In the genomic region with DNA sequence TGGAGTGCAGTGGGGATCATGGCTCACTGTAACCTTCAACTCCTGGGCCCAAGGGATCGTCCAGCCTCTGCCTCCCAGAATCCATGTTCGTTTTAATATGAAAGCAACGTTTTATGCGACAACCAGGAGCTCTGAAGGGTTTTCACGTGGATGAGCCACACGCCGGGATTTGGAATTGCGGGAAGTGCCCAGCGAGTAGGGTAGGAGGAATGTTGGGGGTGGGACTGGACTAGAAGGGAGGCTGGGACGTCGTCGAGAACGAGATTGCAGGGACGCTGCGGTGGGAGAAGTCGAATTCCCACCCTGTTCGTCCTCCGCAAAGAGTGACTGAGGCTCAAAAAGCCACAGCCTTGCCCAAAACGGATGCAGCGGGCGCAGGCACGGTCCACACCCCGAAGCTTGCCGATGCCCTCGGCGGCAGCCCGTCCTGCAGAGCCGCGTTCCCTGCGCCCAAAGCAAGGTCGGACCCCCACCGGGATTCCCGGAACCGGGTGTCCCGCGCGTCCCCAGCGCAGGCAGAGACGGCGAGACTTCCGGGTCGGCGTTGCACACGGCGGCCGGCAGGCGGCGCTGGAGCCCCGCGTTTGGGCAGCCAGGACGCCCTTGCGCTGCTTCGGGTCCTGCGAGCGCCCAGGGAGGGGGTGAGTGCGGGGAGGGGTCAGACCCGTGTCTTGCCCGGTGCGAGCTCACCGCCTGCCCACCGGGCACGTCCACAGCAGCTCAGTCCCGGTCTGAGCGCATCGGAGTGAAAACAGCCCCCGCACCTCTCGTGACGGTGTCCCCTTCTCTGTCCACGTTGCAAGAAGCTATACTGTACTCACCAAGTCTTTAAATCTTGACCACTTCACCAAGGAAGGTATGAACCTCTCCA, we compare ENCODE assay signal across 8 cellular contexts.
DNase-seq lines count a peak whose midpoint lies in the region; ATAC-seq and TF ChIP-seq lines count a peak whose summit lies in the region.

No MANE protein-coding gene starts in this region.

- H3K4me2 ChIP-seq in trophoblast cell (ENCODE audit: low read length): peak overlapping the region; percentile 72

- peak overlapping the region; percentile 66 for H3K4me3 ChIP-seq in LNCaP clone FGC (ENCODE audit: low read depth, low read length)
- peak overlapping the region; percentile 78 for H3K4me3 ChIP-seq in trophoblast cell (ENCODE audit: low read depth, low read length)
- peak overlapping the region; percentile 49 to 70 (median 59) for H3K4me3 ChIP-seq in transverse colon

- H2AK5ac ChIP-seq in trophoblast cell (ENCODE audit: low read length): no peak overlapping the region

- peak overlapping the region; percentile 16 for H3K4ac ChIP-seq in trophoblast cell (ENCODE audit: low read depth, low read length)

- in situ Hi-C loops in transverse colon (cut with MboI; ENCODE audit: low pct_ligation_motif_present in 1 of 4, low pct_unique_long_range_greater_than_20kb in 1 of 4, low sequenced_read_pairs in 3 of 4): loop anchor here in 3 of 4 donors (10.0 to 25.0 kb wide), 3 partner anchors 125 to 413 kb away; a partner anchor contains a TSS

- H4K8ac ChIP-seq in trophoblast cell (ENCODE audit: low read depth, low read length): peak overlapping the region; percentile 93

- peak overlapping the region; percentile 50 for H2BK120ac ChIP-seq in trophoblast cell (ENCODE audit: insufficient read depth, low read length, poor library complexity)

- H3K36me3 Mint-ChIP-seq in activated naive CD8-positive, alpha-beta T cell treated with anti-CD3 and anti-CD28 coated beads for 36 hours: no peaks in the 10 kb centered on the region

- no peak for TF ChIP-seq EP300 in transverse colon (IDR thresholded peaks at IDR 0.05; ENCODE audit: low read depth)

- H3K23ac ChIP-seq in trophoblast cell (ENCODE audit: low read length): no peak overlapping the region

- H3K27me3 ChIP-seq in trophoblast cell (ENCODE audit: insufficient read depth, low read length) (no peaks in the 10 kb centered on the region), transverse colon (no peaks in the 10 kb centered on the region)

- peak overlapping the region; percentile 81 for H4K12ac ChIP-seq in trophoblast cell (ENCODE audit: low read depth, low read length)

- H2BK12ac ChIP-seq in trophoblast cell (ENCODE audit: low read length): no peak overlapping the region

- peak overlapping the region; percentile 74 for H3K27ac Mint-ChIP-seq in activated naive CD8-positive, alpha-beta T cell treated with anti-CD3 and anti-CD28 coated beads for 36 hours

- H4K91ac ChIP-seq in trophoblast cell (ENCODE audit: low read depth, low read length): peak overlapping the region; percentile 58

- H3K9me3 Mint-ChIP-seq in activated naive CD8-positive, alpha-beta T cell treated with anti-CD3 and anti-CD28 coated beads for 36 hours: no peaks in the 10 kb centered on the region

- peaks cover 6% of the 10 kb centered on the region for H3K4me1 Mint-ChIP-seq in activated naive CD8-positive, alpha-beta T cell treated with anti-CD3 and anti-CD28 coated beads for 36 hours

- TF ChIP-seq CTCF in LNCaP clone FGC (IDR thresholded peaks at IDR 0.05; ENCODE audit: control insufficient read depth, extremely low read depth, insufficient read depth): peak; percentile 99
- peak; percentile 92 to 99 (median 99) for TF ChIP-seq CTCF in transverse colon (IDR thresholded peaks at IDR 0.05)

- H3K18ac ChIP-seq in trophoblast cell (ENCODE audit: low read length): peak overlapping the region; percentile 96

- intact Hi-C loops in cardiac septum (cut with DNase I): loop anchor here (2.0 kb wide), 2 partner anchors 31 to 125 kb away; no protein-coding TSS in a partner anchor
- intact Hi-C loops in transverse colon (cut with DNase I; ENCODE audit: low total_unique reads): no loop called here

- peak overlapping the region; percentile 77 for H3K4me3 Mint-ChIP-seq in activated naive CD8-positive, alpha-beta T cell treated with anti-CD3 and anti-CD28 coated beads for 36 hours

- peak overlapping the region; percentile 93 for H3K14ac ChIP-seq in trophoblast cell (ENCODE audit: low read length)

- H3K9me3 ChIP-seq in ES-I3 (ENCODE audit: control insufficient read depth, insufficient read depth, low read length) (no peaks in the 10 kb centered on the region), trophoblast cell (ENCODE audit: insufficient read depth, low read depth, low read length) (no peaks in the 10 kb centered on the region), transverse colon (no peaks in the 10 kb centered on the region)

- H3K79me1 ChIP-seq in trophoblast cell (ENCODE audit: low read length): peaks cover 5% of the 10 kb centered on the region

- WGBS in trophoblast cell (ENCODE audit: extremely low coverage, insufficient coverage, insufficient read length): no CpG with 5 or more reads among the region's 69 CpGs
- WGBS in transverse colon (ENCODE audit: low coverage in 1 of 2), 2 donors: 0 to 1% methylated on average over 17 to 42 of the region's 69 CpGs

- H2BK5ac ChIP-seq in trophoblast cell (ENCODE audit: low read depth, low read length, poor library complexity): peak overlapping the region; percentile 35

- DNase-seq in LNCaP clone FGC (ENCODE audit: low read depth) (peak; percentile 13), SKM-1 treated with dmso at 0.1 percent for 144 hours (lab: John Stamatoyannopoulos, UW; ENCODE audit: unreplicated experiment) (peak; percentile 58), cardiac septum (ENCODE audit: low spot score) (peak; percentile 93), trophoblast cell (peak; percentile 51 to 85), transverse colon (peak; percentile 84)
- peak; percentile 82 for DNase-seq in activated naive CD8-positive, alpha-beta T cell treated with anti-CD3 and anti-CD28 coated beads for 36 hours

- H3K9ac ChIP-seq in ES-I3 (ENCODE audit: low read depth, low read length) (peak overlapping the region; percentile 77), trophoblast cell (ENCODE audit: low read length) (peak overlapping the region; percentile 57)

- H3K4me1 ChIP-seq in ES-I3 (ENCODE audit: insufficient read depth, low read length): no peaks in the 10 kb centered on the region
- H3K4me1 ChIP-seq in trophoblast cell (ENCODE audit: control insufficient read depth in 1 of 2, insufficient read depth in 2 of 2, low read length in 2 of 2): no peaks in the 10 kb centered on the region
- peaks cover 3 to 13% (median 7%) of the 10 kb centered on the region in 4 donors for H3K4me1 ChIP-seq in transverse colon

- H2AFZ ChIP-seq in trophoblast cell (ENCODE audit: insufficient read depth, low read length, poor library complexity): peak overlapping the region; percentile 90

- peak; percentile 82 for ATAC-seq in GM21737 (IDR thresholded peaks at IDR 0.05; ENCODE audit: unreplicated experiment)

- peaks cover 3% of the 10 kb centered on the region for H3K27me3 Mint-ChIP-seq in activated naive CD8-positive, alpha-beta T cell treated with anti-CD3 and anti-CD28 coated beads for 36 hours

- H3K36me3 ChIP-seq in ES-I3 (ENCODE audit: insufficient read depth, low read length) (no peaks in the 10 kb centered on the region), trophoblast cell (ENCODE audit: control insufficient read depth in 1 of 2, insufficient read depth in 2 of 2, low read length in 2 of 2) (no peaks in the 10 kb centered on the region), transverse colon (no peaks in the 10 kb centered on the region)

- TF ChIP-seq POLR2A in transverse colon (IDR thresholded peaks at IDR 0.05): no peak

- H3K27ac ChIP-seq in trophoblast cell (ENCODE audit: low read depth, low read length) (no peak overlapping the region), transverse colon (peak overlapping the region; percentile 71 to 78 (median 74))

- H3K79me2 ChIP-seq in trophoblast cell (ENCODE audit: control insufficient read depth, insufficient read depth, low read length, poor library complexity): peaks cover 3% of the 10 kb centered on the region

Comparison
In these comparisons a context has a peak if more than half of its experiments do, and no peak if none do; other contexts are left out.
1. DNase-seq: peak in every context shown above with its lines; median percentile 93 in cardiac septum; 84 in transverse colon; 82 in activated naive CD8-positive, alpha-beta T cell treated with anti-CD3 and anti-CD28 coated beads for 36 hours; 68 in trophoblast cell; 58 in SKM-1 treated with dmso at 0.1 percent for 144 hours; 13 in LNCaP clone FGC.